ENCODE assay signal across 8 cellular contexts in the genomic region with DNA sequence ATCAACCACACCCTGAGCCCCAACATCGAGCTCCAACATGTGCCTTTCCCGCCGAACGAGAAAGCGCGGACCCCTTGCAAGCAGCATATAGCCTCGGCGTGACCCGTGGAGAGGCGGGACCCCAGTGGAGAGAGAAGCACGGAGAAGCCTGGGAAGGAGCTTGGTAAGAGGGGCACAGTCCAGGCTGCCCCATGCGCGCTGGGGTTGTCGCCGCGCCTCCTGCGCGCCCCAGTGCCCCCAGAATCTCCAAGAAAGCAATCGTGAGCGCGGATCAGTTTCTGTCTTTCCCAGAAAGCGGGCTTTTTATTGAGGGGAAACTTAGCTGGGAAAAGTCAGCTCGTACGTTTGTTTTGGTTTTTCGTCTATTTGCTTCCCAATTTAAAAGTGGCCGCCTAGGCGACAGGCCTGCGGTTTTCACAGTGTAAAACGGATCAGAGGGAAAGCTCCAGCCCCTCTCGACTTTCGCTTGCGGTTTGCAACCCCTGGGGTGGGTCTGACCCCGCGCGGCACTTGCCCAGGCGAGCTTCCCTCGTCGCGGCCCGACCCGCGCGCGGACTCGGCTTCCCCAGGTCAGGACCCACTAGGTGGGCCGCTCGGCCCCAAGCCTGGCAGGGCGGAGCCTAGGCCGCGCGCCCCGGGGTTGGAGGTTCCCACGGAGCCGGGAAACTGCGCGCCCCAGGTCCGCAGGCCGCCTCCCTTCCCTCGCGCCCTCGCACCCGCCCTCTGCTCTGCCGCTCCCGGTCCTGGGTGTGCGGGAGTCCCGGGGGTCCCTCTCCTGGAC. TPM values are rescaled to one million over a fixed set of nuclear protein-coding genes. Genes with fewer than 3 reads are reported as not detected.
DNase-seq lines count a peak whose midpoint lies in the region; ATAC-seq, FAIRE-seq and TF ChIP-seq lines count a peak whose summit lies in the region.

No MANE protein-coding gene starts in this region.

- FAIRE-seq in GM19239 (lab: Jason Lieb, UNC), result peak; percentile 55

- 35 to 58% methylated on average over 13 to 15 of the region's 66 CpGs for WGBS in gastroesophageal sphincter (ENCODE audit: low coverage in 1 of 2), 2 donors

- H3K9me3 Mint-ChIP-seq in osteocyte (ENCODE audit: unreplicated experiment), result no peaks in the 10 kb centered on the region

- DNase-seq in GM19239 (ENCODE audit: insufficient read length, low spot score) (no peak), osteocyte (ENCODE audit: extremely low spot score, unreplicated experiment) (peak; percentile 84), GM19240 (ENCODE audit: insufficient read length, low spot score) (no peak), SHP77 (lab: John Stamatoyannopoulos, UW) (no peak)
- peak; percentile 45 for DNase-seq in activated T-cell treated with anti-CD3 and anti-CD28 coated beads, Interleukin-2, amount 50 U/mL, for 1 hour

- TF ChIP-seq CTCF in gastroesophageal sphincter (IDR thresholded peaks at IDR 0.05), result no peak
- no peak for TF ChIP-seq CTCF in osteocyte (IDR thresholded peaks at IDR 0.05)

- H3K36me3 ChIP-seq in ACC112 (ENCODE audit: insufficient read depth, low read length) (no peaks in the 10 kb centered on the region), gastroesophageal sphincter (no peaks in the 10 kb centered on the region)

- peak overlapping the region; percentile 87 for H3K4me3 ChIP-seq in ACC112 (ENCODE audit: low read depth, low read length)
- H3K4me3 ChIP-seq in gastroesophageal sphincter, result peak overlapping the region; percentile 59 to 79

- no peak for TF ChIP-seq POLR2A in gastroesophageal sphincter (IDR thresholded peaks at IDR 0.05)

- no peaks in the 10 kb centered on the region for H3K79me2 ChIP-seq in ACC112 (ENCODE audit: control insufficient read depth, insufficient read depth, low read length, unreplicated experiment)

- H3K27me3 Mint-ChIP-seq in osteocyte (ENCODE audit: unreplicated experiment), result peaks cover 5% of the 10 kb centered on the region

- no peaks in the 10 kb centered on the region for H3K9me3 ChIP-seq in gastroesophageal sphincter

- ATAC-seq in gastroesophageal sphincter (peak; percentile 10), GM18520 (IDR thresholded peaks at IDR 0.05; ENCODE audit: unreplicated experiment) (no peak)

- peaks cover 22% of the 10 kb centered on the region for H3K4me1 Mint-ChIP-seq in osteocyte (ENCODE audit: unreplicated experiment)

- peak overlapping the region; percentile 80 for H3K27ac Mint-ChIP-seq in osteocyte (ENCODE audit: unreplicated experiment)

- peak overlapping the region; percentile 84 for H3K4me3 Mint-ChIP-seq in osteocyte (ENCODE audit: unreplicated experiment)

- H2AFZ ChIP-seq in ACC112 (ENCODE audit: low read length, unreplicated experiment), result peak overlapping the region; percentile 71

- H3K27ac ChIP-seq in ACC112 (ENCODE audit: low read depth, low read length), result no peak overlapping the region
- peak overlapping the region in 3 of 4 donors; percentile 55 to 80 (median 78) for H3K27ac ChIP-seq in gastroesophageal sphincter

- TF ChIP-seq EP300 in gastroesophageal sphincter (IDR thresholded peaks at IDR 0.05), result no peak

- H3K36me3 Mint-ChIP-seq in osteocyte (ENCODE audit: unreplicated experiment), result no peaks in the 10 kb centered on the region

- H3K27me3 ChIP-seq in ACC112 (ENCODE audit: insufficient read depth, low read length) (no peaks in the 10 kb centered on the region; the same call in 1 of the 2 replicates), gastroesophageal sphincter (no peaks in the 10 kb centered on the region)

- H3K4me1 ChIP-seq in ACC112 (ENCODE audit: control insufficient read depth, insufficient read depth, low read length, unreplicated experiment) (no peaks in the 10 kb centered on the region), gastroesophageal sphincter (peaks cover 0 to 38% (median 6%) of the 10 kb centered on the region in 3 donors)

RNA-seq across cellular contexts. Expression of a gene that starts 31.1 kb away (rescaled TPM):
- total RNA-seq in gastroesophageal sphincter (1 to 10 TPM in 2 of 4 donors, under 1 TPM in 2; 0.74 to 6.5 (median 2.1) TPM), osteocyte (4.3 and 4.9 TPM in 2 replicates)

RNA-seq across cellular contexts. Expression of a gene that starts 39.6 kb away (rescaled TPM):
- total RNA-seq in gastroesophageal sphincter (10 to 100 TPM; 27.2 to 52.1 (median 39.0) TPM), osteocyte (43.9 and 56.5 TPM in 2 replicates)

Comparison
In these comparisons a context has a peak if more than half of its experiments do, and no peak if none do; other contexts are left out.
1. DNase-seq: peak in activated T-cell treated with anti-CD3 and anti-CD28 coated beads, Interleukin-2, amount 50 U/mL, for 1 hour (single experiment) and osteocyte (single experiment); none in GM19239 (single experiment), GM19240 (single experiment) and SHP77 (0 of 2).